ENCODE assay signal across 8 cellular contexts in the genomic region with DNA sequence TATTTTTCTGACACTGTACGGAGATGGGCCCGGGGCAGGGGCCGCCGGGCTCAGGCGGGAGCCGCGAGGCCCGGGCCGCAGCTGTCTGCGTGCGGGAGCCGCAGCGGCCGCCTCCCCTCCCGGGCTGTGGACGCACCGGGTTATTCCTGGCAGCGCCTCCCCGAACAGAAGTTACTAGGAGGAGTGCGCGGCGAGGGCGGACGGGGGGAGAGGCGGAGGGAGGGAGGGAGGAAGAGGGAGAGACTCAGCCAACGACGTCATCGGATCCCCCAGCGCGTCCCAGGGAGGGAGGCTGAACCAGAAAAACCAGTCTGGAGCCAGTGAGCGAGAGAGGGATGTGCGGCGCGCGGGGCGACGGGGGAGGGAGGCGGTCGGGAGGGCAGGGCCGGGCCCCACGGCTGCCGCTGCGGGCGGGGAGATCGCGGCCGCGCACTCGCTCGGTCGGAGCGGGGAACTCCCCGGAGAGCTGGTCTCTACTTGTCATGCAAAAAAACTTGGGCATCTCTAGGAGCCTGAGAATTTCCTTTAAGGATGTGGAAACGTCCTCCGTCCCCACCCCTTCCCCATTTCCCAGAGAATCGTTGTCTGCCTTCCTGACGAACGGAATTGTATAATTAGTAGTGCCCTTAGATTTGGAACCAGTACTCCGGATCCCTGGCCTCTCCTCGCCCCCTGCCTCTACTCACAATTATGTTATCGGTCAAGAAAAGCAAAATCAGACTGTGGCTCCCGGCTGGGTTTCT. TPM values are rescaled to one million over a fixed set of nuclear protein-coding genes. Genes with fewer than 3 reads are reported as not detected.
DNase-seq lines count a peak whose midpoint lies in the region; ATAC-seq and TF ChIP-seq lines count a peak whose summit lies in the region.

No MANE protein-coding gene starts in this region.

- CTCF ChIA-PET in OCI-LY7 (lab: Charles Lee; ENCODE audit: unreplicated experiment): no interaction called here

- DNase-seq in CD14-positive monocyte (ENCODE audit: low spot score) (peak; percentile 96), HT1080 (ENCODE audit: low read depth) (peak; percentile 92), OCI-LY7 (ENCODE audit: low spot score) (peak; percentile 77)
- peak; percentile 90 to 91 for DNase-seq in activated T-cell treated with anti-CD3 and anti-CD28 coated beads, Interleukin-2, amount 50 U/mL, for 48 hours
- DNase-seq in stimulated activated CD8-positive, alpha-beta memory T cell treated with anti-CD3 and anti-CD28 coated beads, Interleukin-4, amount 100 ng/mL, for 24 hours (ENCODE audit: low read depth): peak; percentile 80

- H3K27me3 Mint-ChIP-seq in CD14-positive monocyte (ENCODE audit: low read depth in 3 of 3): peaks cover 4 to 10% (median 8%) of the 10 kb centered on the region in 3 donors

- H3K36me3 Mint-ChIP-seq in CD14-positive monocyte: no peaks in the 10 kb centered on the region

- no peak for TF ChIP-seq CTCF in CD14-positive monocyte (IDR thresholded peaks at IDR 0.05)
- no peak for TF ChIP-seq CTCF in OCI-LY7 (conservative IDR thresholded peaks at IDR 0.05; ENCODE audit: low read length)

- H3K4me1 ChIP-seq in OCI-LY7 (ENCODE audit: insufficient read depth, low read length, poor library complexity, severe bottlenecking) (peaks cover 30% of the 10 kb centered on the region), esophagus (ENCODE audit: control insufficient read depth in 2 of 2, insufficient read depth in 2 of 2, low read length in 1 of 2) (no peaks in the 10 kb centered on the region), mucosa of stomach (ENCODE audit: control insufficient read depth, insufficient read depth, low read length) (peaks cover 12% of the 10 kb centered on the region)

- H3K36me3 ChIP-seq in OCI-LY7 (ENCODE audit: insufficient read depth, low read length) (no peaks in the 10 kb centered on the region), esophagus (ENCODE audit: control insufficient read depth in 2 of 2, insufficient read depth in 2 of 2, low read length in 1 of 2) (no peaks in the 10 kb centered on the region), mucosa of stomach (ENCODE audit: control insufficient read depth, insufficient read depth, low read length) (no peaks in the 10 kb centered on the region)

- H3K4me1 Mint-ChIP-seq in CD14-positive monocyte: peaks cover 34% of the 10 kb centered on the region

- H3K4me3 Mint-ChIP-seq in CD14-positive monocyte: peak overlapping the region; percentile 92

- H2AFZ ChIP-seq in OCI-LY7 (ENCODE audit: low read length): peak overlapping the region; percentile 89

- no peaks in the 10 kb centered on the region for H3K27me3 ChIP-seq in esophagus (ENCODE audit: control insufficient read depth in 1 of 2, insufficient read depth in 2 of 2, low read length in 2 of 2)
- H3K27me3 ChIP-seq in mucosa of stomach (ENCODE audit: control insufficient read depth, insufficient read depth, low read length): no peaks in the 10 kb centered on the region

- H3K9me2 ChIP-seq in OCI-LY7 (ENCODE audit: insufficient read depth, low read length): no peaks in the 10 kb centered on the region

- H4K20me1 ChIP-seq in OCI-LY7 (ENCODE audit: insufficient read depth, low read length): no peaks in the 10 kb centered on the region

- peak overlapping the region; percentile 95 for H3K27ac ChIP-seq in OCI-LY7 (ENCODE audit: low read depth, low read length, poor library complexity, severe bottlenecking)
- H3K27ac ChIP-seq in esophagus (ENCODE audit: low read depth in 2 of 2, low read length in 1 of 2): peak overlapping the region; percentile 99

- POLR2A ChIA-PET in OCI-LY7 (lab: Charles Lee): interaction anchor here (0.6 to 1.2 kb wide), 5 partner anchors 11 to 85 kb away, joined by 3 to 5 read pairs (median 4); no protein-coding TSS in a partner anchor

- H3K9me3 Mint-ChIP-seq in CD14-positive monocyte: no peaks in the 10 kb centered on the region

- peak overlapping the region; percentile 93 to 97 (median 95) for H3K27ac Mint-ChIP-seq in CD14-positive monocyte

- BruUV-seq in OCI-LY7 (replicated peaks; lab: Mats Ljungman, UMichigan): no TSS peak

- H3K9ac ChIP-seq in mucosa of stomach (ENCODE audit: low read length): peak overlapping the region; percentile 94

- ATAC-seq in GM19463 (IDR thresholded peaks at IDR 0.05; ENCODE audit: unreplicated experiment): peak; percentile 22

- intact Hi-C loops in CD14-positive monocyte (cut with micrococcal nuclease): loop anchor here (5.0 to 10.0 kb wide), 5 partner anchors 34 to 252 kb away; a partner anchor contains a TSS
- intact Hi-C loops in OCI-LY7 (cut with micrococcal nuclease; ENCODE audit: unreplicated experiment): loop anchor here (5.0 to 10.0 kb wide), 2 partner anchors 506 to 898 kb away; a partner anchor contains a TSS

- H3K79me2 ChIP-seq in OCI-LY7 (ENCODE audit: insufficient read depth, low read depth, low read length): peaks cover 29% of the 10 kb centered on the region

- H3K4me2 ChIP-seq in OCI-LY7 (ENCODE audit: low read length): peak overlapping the region; percentile 88

- WGBS in esophagus, 2 donors: 1% methylated on average over 61 to 62 of the region's 62 CpGs

- peak overlapping the region; percentile 94 for H3K4me3 ChIP-seq in OCI-LY7 (ENCODE audit: low read depth, low read length, poor library complexity, severe bottlenecking)
- H3K4me3 ChIP-seq in esophagus (ENCODE audit: low read depth in 1 of 2, low read length in 2 of 2): peak overlapping the region; percentile 83 to 99
- peak overlapping the region; percentile 86 for H3K4me3 ChIP-seq in mucosa of stomach (ENCODE audit: low read length)

- no peaks in the 10 kb centered on the region for H3K9me3 ChIP-seq in OCI-LY7 (ENCODE audit: low read length)
- H3K9me3 ChIP-seq in esophagus (ENCODE audit: control insufficient read depth in 2 of 2, insufficient read depth in 1 of 2, low read depth in 1 of 2, low read length in 1 of 2): no peaks in the 10 kb centered on the region
- no peaks in the 10 kb centered on the region for H3K9me3 ChIP-seq in mucosa of stomach (ENCODE audit: control insufficient read depth, low read length)

RNA-seq across cellular contexts. Expression of a gene that starts 1.4 kb away (rescaled TPM):
- polyA plus RNA-seq in CD14-positive monocyte (under 1 TPM; 0.16 to 0.64 TPM), esophagus (1 to 10 TPM; 3.0 to 4.8 TPM)
- 5.8 and 7.0 TPM in 2 replicates for total RNA-seq in HT1080 (2014; rRNA removed; shearing (Covaris generic))
- 6.1 and 7.9 TPM in 2 replicates for polyA plus RNA-seq in HT1080 (2015; cell fraction: cytosol; rRNA removed)
- 13.0 and 13.5 TPM in 2 replicates for polyA plus RNA-seq in HT1080 (2015; cell fraction: nucleus; rRNA removed)
- 16.9 and 24.6 TPM in 2 replicates for total RNA-seq in OCI-LY7 (2014; rRNA removed; shearing (Covaris generic))
- 18.8 and 21.9 TPM in 2 replicates for total RNA-seq in OCI-LY7 (2022)

Comparison
In these comparisons a context has a peak if more than half of its experiments do, and no peak if none do; other contexts are left out.
1. Peak in every context shown above with its lines: DNase-seq, ATAC-seq, H3K4me3 ChIP-seq and H3K27ac ChIP-seq.